In the genomic region with DNA sequence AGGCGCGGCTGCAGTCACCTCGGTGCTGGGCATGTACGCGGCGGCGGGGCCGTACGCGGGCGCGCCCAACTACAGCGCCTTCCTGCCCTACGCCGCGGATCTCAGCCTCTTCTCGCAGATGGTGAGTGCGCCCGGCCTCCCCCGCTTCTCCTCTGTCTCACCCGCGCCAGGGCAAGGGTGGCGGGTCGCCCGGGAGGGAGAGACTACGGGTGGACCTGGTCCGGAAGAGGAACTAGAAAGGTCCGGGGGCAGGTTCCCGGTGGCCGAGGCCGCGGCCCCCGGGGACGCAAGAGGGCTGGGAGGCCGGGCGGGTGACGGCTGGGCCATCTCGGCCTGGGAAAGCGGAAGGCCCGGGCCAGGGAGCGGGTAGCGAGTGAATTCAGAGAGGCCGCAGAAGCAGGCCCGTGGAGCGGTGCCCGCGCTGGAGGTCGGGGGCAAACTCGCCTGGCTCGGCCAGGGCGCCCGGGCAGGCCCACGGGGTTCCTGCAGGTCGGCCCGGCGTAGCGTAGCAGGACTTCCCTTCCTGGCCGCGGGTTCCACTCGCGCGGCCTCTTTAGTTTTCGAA, we compare ENCODE assay signal across 15 cellular contexts. TPM values are rescaled to one million over a fixed set of nuclear protein-coding genes. Genes with fewer than 3 reads are reported as not detected.
DNase-seq lines count a peak whose midpoint lies in the region; ATAC-seq and TF ChIP-seq lines count a peak whose summit lies in the region.
"Had no signal": no experiment of that assay in that cellular context is flagged by ENCODE, and none has a peak within 500 bp of the region (broad histone marks: within the 10 kb centered on the region; RNA-seq: fewer than 3 reads in every experiment).

No MANE protein-coding gene starts in this region.

- no peak overlapping the region for H3K4me3 Mint-ChIP-seq in activated CD4-positive, alpha-beta T cell treated with anti-CD3 and anti-CD28 coated beads for 36 hours
- H3K4me3 Mint-ChIP-seq in activated CD4-positive, alpha-beta T cell treated with anti-CD3 and anti-CD28 coated beads, Interleukin-2, amount 10 ng/mL, durations not matched to agents 24 days and 14 days = no peak overlapping the region

- TF ChIP-seq CTCF in astrocyte of the spinal cord (IDR thresholded peaks at IDR 0.05; ENCODE audit: low read depth, low read length) (no peak), suprapubic skin (IDR thresholded peaks at IDR 0.05) (no peak)

- DNase-seq in activated CD4-positive, alpha-beta T cell treated with anti-CD3 and anti-CD28 coated beads for 36 hours = no peak
- no peak for DNase-seq in activated CD4-positive, alpha-beta T cell treated with anti-CD3 and anti-CD28 coated beads, Interleukin-2, amount 10 ng/mL, durations not matched to agents 24 days and 14 days
- DNase-seq in astrocyte of the spinal cord (ENCODE audit: low read depth, low spot score) (peak; percentile 19), kidney tubule cell (ENCODE audit: low spot score) (peak; percentile 33), suprapubic skin (ENCODE audit: low spot score in 2 of 2) (no peak), posterior cingulate gyrus (no peak), amniotic stem cell (lab: John Stamatoyannopoulos, UW) (no peak)
- no peak for DNase-seq in central memory CD4-positive, alpha-beta T cell
- DNase-seq: DMS79 treated with DMSO at 0.1 percent for 48 hours, NCI-H2029, tibial artery had no signal

- POLR2A ChIA-PET in activated CD4-positive, alpha-beta T cell treated with anti-CD3 and anti-CD28 coated beads for 36 hours (lab: Charles Lee) = no interaction called here

- H3K36me3 ChIP-seq in suprapubic skin = peaks cover 2% of the 10 kb centered on the region
- H3K36me3 ChIP-seq: pancreas, tibial artery had no signal

- H3K36me3 Mint-ChIP-seq in activated CD4-positive, alpha-beta T cell treated with anti-CD3 and anti-CD28 coated beads for 36 hours (ENCODE audit: low read depth) = peaks cover 1% of the 10 kb centered on the region
- H3K36me3 Mint-ChIP-seq in activated CD4-positive, alpha-beta T cell treated with anti-CD3 and anti-CD28 coated beads, Interleukin-2, amount 10 ng/mL, durations not matched to agents 24 days and 14 days (ENCODE audit: low read depth) = peaks cover 2% of the 10 kb centered on the region

- H3K27me3 ChIP-seq in suprapubic skin = peaks cover 86% of the 10 kb centered on the region

- no peaks in the 10 kb centered on the region for H3K9me3 ChIP-seq in suprapubic skin
- H3K9me3 ChIP-seq: A549, pancreas had no signal

- in situ Hi-C loops in astrocyte of the spinal cord (cut with HindIII; ENCODE audit: low sequenced_read_pairs) = no loop called here

- H3K27ac Mint-ChIP-seq in activated CD4-positive, alpha-beta T cell treated with anti-CD3 and anti-CD28 coated beads for 36 hours = no peak overlapping the region
- no peak overlapping the region for H3K27ac Mint-ChIP-seq in activated CD4-positive, alpha-beta T cell treated with anti-CD3 and anti-CD28 coated beads, Interleukin-2, amount 10 ng/mL, durations not matched to agents 24 days and 14 days
- H3K27ac Mint-ChIP-seq: activated T-helper 2 cell treated with anti-CD3 and anti-CD28 coated beads, Interferon-gamma antibody, Interleukin-2, Interleukin-4, amounts not matched to agents 10 μg/mL and 5 μg/mL and 100 μg/mL, durations not matched to agents 14 hours and 24 hours and 36 hours had no signal

- H3K9me3 Mint-ChIP-seq in activated CD4-positive, alpha-beta T cell treated with anti-CD3 and anti-CD28 coated beads for 36 hours (ENCODE audit: low read depth) = no peaks in the 10 kb centered on the region
- H3K9me3 Mint-ChIP-seq in activated CD4-positive, alpha-beta T cell treated with anti-CD3 and anti-CD28 coated beads, Interleukin-2, amount 10 ng/mL, durations not matched to agents 24 days and 14 days = peaks cover 4% of the 10 kb centered on the region
- H3K9me3 Mint-ChIP-seq: activated T-helper 2 cell treated with anti-CD3 and anti-CD28 coated beads, Interferon-gamma antibody, Interleukin-2, Interleukin-4, amounts not matched to agents 10 μg/mL and 5 μg/mL and 100 μg/mL, durations not matched to agents 14 hours and 24 hours and 36 hours had no signal

- TF ChIP-seq EP300 in suprapubic skin (IDR thresholded peaks at IDR 0.05) = no peak

- peaks cover 59% of the 10 kb centered on the region for H3K27me3 Mint-ChIP-seq in activated CD4-positive, alpha-beta T cell treated with anti-CD3 and anti-CD28 coated beads for 36 hours
- peaks cover 54% of the 10 kb centered on the region for H3K27me3 Mint-ChIP-seq in activated CD4-positive, alpha-beta T cell treated with anti-CD3 and anti-CD28 coated beads, Interleukin-2, amount 10 ng/mL, durations not matched to agents 24 days and 14 days

- 7% methylated on average over 38 of the region's 63 CpGs for WGBS in suprapubic skin

- H3K4me3 ChIP-seq in astrocyte of the spinal cord (ENCODE audit: low read depth, low read length) (peak overlapping the region; percentile 58), suprapubic skin (peak overlapping the region; percentile 60)
- H3K4me3 ChIP-seq: A549, pancreas had no signal

- CTCF ChIA-PET in activated CD4-positive, alpha-beta T cell treated with anti-CD3 and anti-CD28 coated beads for 36 hours (lab: Charles Lee) = no interaction called here

- peaks cover 13% of the 10 kb centered on the region for H3K4me1 Mint-ChIP-seq in activated CD4-positive, alpha-beta T cell treated with anti-CD3 and anti-CD28 coated beads for 36 hours
- H3K4me1 Mint-ChIP-seq in activated CD4-positive, alpha-beta T cell treated with anti-CD3 and anti-CD28 coated beads, Interleukin-2, amount 10 ng/mL, durations not matched to agents 24 days and 14 days = peaks cover 4% of the 10 kb centered on the region

- intact Hi-C loops in activated CD4-positive, alpha-beta T cell treated with anti-CD3 and anti-CD28 coated beads for 36 hours (cut with DNase I, micrococcal nuclease) = loop anchor here in 1 of 2 experiments (5.0 kb wide), 1 partner anchor 1714 kb away; a partner anchor contains a TSS
- intact Hi-C loops in activated CD4-positive, alpha-beta T cell treated with anti-CD3 and anti-CD28 coated beads, Interleukin-2, amount 10 ng/mL, durations not matched to agents 24 days and 14 days (cut with micrococcal nuclease) = no loop called here
- intact Hi-C loops in posterior cingulate gyrus (cut with DNase I) = no loop called here

- ATAC-seq in activated CD4-positive, alpha-beta T cell treated with anti-CD3 and anti-CD28 coated beads for 36 hours = peak; percentile 12
- ATAC-seq: A549, HepG2, pancreas had no signal

- TF ChIP-seq POLR2A in suprapubic skin (IDR thresholded peaks at IDR 0.05) = no peak

- peaks cover 53% of the 10 kb centered on the region for H3K4me1 ChIP-seq in suprapubic skin
- H3K4me1 ChIP-seq: A549, pancreas had no signal

- H3K27ac ChIP-seq in suprapubic skin = peak overlapping the region; percentile 88
- H3K27ac ChIP-seq: A549, pancreas, tibial artery had no signal

RNA-seq across cellular contexts. Expression of a gene that starts 0.7 kb away (rescaled TPM):
- total RNA-seq in activated CD4-positive, alpha-beta T cell treated with anti-CD3 and anti-CD28 coated beads for 36 hours = not detected
- total RNA-seq in activated CD4-positive, alpha-beta T cell treated with anti-CD3 and anti-CD28 coated beads, Interleukin-2, amount 10 ng/mL, durations not matched to agents 24 days and 14 days = not detected in 2 replicates
- total RNA-seq in suprapubic skin = 1 to 10 TPM; 4.2 to 7.9 (median 6.3) TPM
- total RNA-seq: activated T-helper 2 cell treated with anti-CD3 and anti-CD28 coated beads, Interferon-gamma antibody, Interleukin-2, Interleukin-4, amounts not matched to agents 10 μg/mL and 5 μg/mL and 100 μg/mL, durations not matched to agents 14 hours and 24 hours and 36 hours; HepG2 had no signal

Comparison
In these comparisons a context has a peak if more than half of its experiments do, and no peak if none do; other contexts are left out.
1. DNase-seq: peak in astrocyte of the spinal cord (single experiment) and kidney tubule cell (single experiment); none in activated CD4-positive, alpha-beta T cell treated with anti-CD3 and anti-CD28 coated beads for 36 hours (single experiment), activated CD4-positive, alpha-beta T cell treated with anti-CD3 and anti-CD28 coated beads, Interleukin-2, amount 10 ng/mL, durations not matched to agents 24 days and 14 days (single experiment), suprapubic skin (0 of 2), posterior cingulate gyrus (0 of 10), central memory CD4-positive, alpha-beta T cell (single experiment) and amniotic stem cell (single experiment).